ENCODE assay signal across 12 cellular contexts in genomic region chr13:98812186-98812798, GRCh38. TPM values are rescaled to one million over a fixed set of nuclear protein-coding genes. Genes with fewer than 3 reads are reported as not detected.
DNase-seq lines count a peak whose midpoint lies in the region; ATAC-seq, FAIRE-seq and TF ChIP-seq lines count a peak whose summit lies in the region.
"Not testable (repeated sequence)": the region's sequence is repeated elsewhere in the genome, so short reads cannot be mapped to it uniquely, and the experiment has no call there.
"Had no signal": no experiment of that assay in that cellular context is flagged by ENCODE, and none has a peak within 500 bp of the region (broad histone marks: within the 10 kb centered on the region; RNA-seq: fewer than 3 reads in every experiment).

No MANE protein-coding gene starts in this region.

- DNase-seq in Calu3; OCI-LY7 (ENCODE audit: low spot score); mammary epithelial cell; foreskin keratinocyte; hepatocyte (ENCODE audit: low spot score); HepG2 (ENCODE audit: low spot score): not testable (repeated sequence)

- not testable (repeated sequence) for H3K4me2 ChIP-seq in OCI-LY7 (ENCODE audit: low read length); mammary epithelial cell (ENCODE audit: insufficient read depth, low read depth, low read length); hepatocyte; HepG2 (ENCODE audit: low read depth, low read length)

- H3K9me2 ChIP-seq in OCI-LY7 (ENCODE audit: insufficient read depth, low read length); hepatocyte (replicated peaks; ENCODE audit: insufficient read depth): not testable (repeated sequence)

- dilution Hi-C loops in mammary epithelial cell (cut with HindIII; ENCODE audit: low sequenced_read_pairs), result not testable (repeated sequence)

- in situ Hi-C loops in mammary epithelial cell (cut with MboI; ENCODE audit: low sequenced_read_pairs in 2 of 2); HepG2 (cut with HindIII; ENCODE audit: extremely low pct_ligation_motif_present, low pct_unique_long_range_greater_than_20kb): not testable (repeated sequence)

- H3K9ac ChIP-seq in mammary epithelial cell (ENCODE audit: insufficient read depth, low read length); HepG2 (ENCODE audit: insufficient read depth, low read depth, low read length): not testable (repeated sequence)

- peaks cover 12% of the 10 kb centered on the region for H3K36me3 Mint-ChIP-seq in Calu3 (ENCODE audit: insufficient read depth, unreplicated experiment)

- not testable (repeated sequence) for H3K9me3 ChIP-seq in OCI-LY7 (ENCODE audit: low read length); mammary epithelial cell (replicated peaks; ENCODE audit: insufficient read depth, low read length); hepatocyte (ENCODE audit: low read depth); HepG2 (ENCODE audit: low read length)

- not testable (repeated sequence) for H3K4me3 ChIP-seq in OCI-LY7 (ENCODE audit: low read depth, low read length, poor library complexity, severe bottlenecking); mammary epithelial cell (replicated peaks in 1 of 3; ENCODE audit: insufficient read depth in 1 of 3, low read depth in 2 of 3, low read length in 3 of 3); hepatocyte; HepG2 (replicated peaks in 1 of 3; ENCODE audit: insufficient read depth in 1 of 3, low read depth in 2 of 3, low read length in 3 of 3)

- CTCF ChIA-PET in Calu3 (lab: Charles Lee), result interaction anchor here (0.6 kb wide), 1 partner anchor 77 kb away, joined by 3 read pairs; no protein-coding TSS in a partner anchor
- CTCF ChIA-PET in OCI-LY7 (lab: Charles Lee; ENCODE audit: unreplicated experiment); mammary epithelial cell (lab: Charles Lee; ENCODE audit: low non-redundant PET); HepG2 (lab: Yijun Ruan, JAX; ENCODE audit: low intra/inter-chr PET ratio, low total read pairs): not testable (repeated sequence)

- not testable (repeated sequence) for TF ChIP-seq RAD21 in HepG2 (CRISPR knock-in tag; IDR thresholded peaks at IDR 0.05)

- not testable (repeated sequence) for TF ChIP-seq POLR2A in HepG2 (IDR thresholded peaks at IDR 0.05; ENCODE audit: insufficient read depth in 1 of 2, low read depth in 2 of 2, low read length in 2 of 2)

- WGBS in mammary epithelial cell (ENCODE audit: low coverage, missing lambda C conversion rate), result 0% methylated on average over 1 of the region's 5 CpGs
- WGBS in hepatocyte (ENCODE audit: low lambda C conversion rate, missing lambda C conversion rate), result 56% methylated on average over 2 of the region's 5 CpGs
- 90% methylated on average over 2 of the region's 5 CpGs for WGBS in HepG2 (ENCODE audit: low lambda C conversion rate)

- H3K27ac Mint-ChIP-seq in Calu3 (ENCODE audit: unreplicated experiment), result not testable (repeated sequence)

- not testable (repeated sequence) for H4K20me1 ChIP-seq in OCI-LY7 (ENCODE audit: insufficient read depth, low read length); mammary epithelial cell (ENCODE audit: insufficient read depth, low read length); hepatocyte (ENCODE audit: insufficient read depth, poor library complexity, severe bottlenecking); HepG2 (ENCODE audit: insufficient read depth, low read length)

- H3K79me2 ChIP-seq in OCI-LY7 (ENCODE audit: insufficient read depth, low read depth, low read length); mammary epithelial cell (ENCODE audit: insufficient read depth, low read length); hepatocyte; HepG2 (ENCODE audit: insufficient read depth, low read length): not testable (repeated sequence)

- not testable (repeated sequence) for TF ChIP-seq CTCF in Calu3 (IDR thresholded peaks at IDR 0.05; ENCODE audit: unreplicated experiment); OCI-LY7 (conservative IDR thresholded peaks at IDR 0.05; ENCODE audit: low read length); mammary epithelial cell (conservative IDR thresholded peaks at IDR 0.05 in 1 of 2, IDR thresholded peaks at IDR 0.05 in 1 of 2; ENCODE audit: extremely low read depth in 1 of 2, insufficient read depth in 1 of 2, low read depth in 1 of 2, low read length in 2 of 2); foreskin keratinocyte (conservative IDR thresholded peaks at IDR 0.05); hepatocyte (IDR thresholded peaks at IDR 0.05; ENCODE audit: poor library complexity); HepG2 (CRISPR knock-in tag; IDR thresholded peaks at IDR 0.05)

- not testable (repeated sequence) for H3K27me3 Mint-ChIP-seq in Calu3 (ENCODE audit: unreplicated experiment)

- not testable (repeated sequence) for H2AFZ ChIP-seq in OCI-LY7 (ENCODE audit: low read length); mammary epithelial cell (ENCODE audit: low read depth, low read length); hepatocyte; HepG2 (ENCODE audit: low read length)

- H3K9me3 Mint-ChIP-seq in Calu3 (ENCODE audit: low read depth, unreplicated experiment), result not testable (repeated sequence)

- not testable (repeated sequence) for H3K36me3 ChIP-seq in OCI-LY7 (ENCODE audit: insufficient read depth, low read length); mammary epithelial cell (ENCODE audit: insufficient read depth, low read length); hepatocyte (replicated peaks; ENCODE audit: insufficient read depth, low read depth); HepG2 (replicated peaks in 1 of 2; ENCODE audit: control insufficient read depth in 1 of 2, insufficient read depth in 2 of 2, low read length in 2 of 2)

- peak; percentile 86 for ATAC-seq in SK-N-SH treated with all-trans-retinoic acid at 6 μM for 48 hours
- ATAC-seq in foreskin keratinocyte, result peak; percentile 54
- ATAC-seq in HepG2, result not testable (repeated sequence)

- not testable (repeated sequence) for H3K4me3 Mint-ChIP-seq in Calu3 (ENCODE audit: low read depth, unreplicated experiment)

- not testable (repeated sequence) for TF ChIP-seq EP300 in HepG2 (IDR thresholded peaks at IDR 0.05; ENCODE audit: low read depth in 2 of 2, low read length in 2 of 2); HepG2 (CRISPR knock-in tag; IDR thresholded peaks at IDR 0.05; ENCODE audit: borderline replicate concordance)

- not testable (repeated sequence) for FAIRE-seq in HepG2 (lab: Jason Lieb, UNC)

- not testable (repeated sequence) for H3K4me1 Mint-ChIP-seq in Calu3 (ENCODE audit: low read depth, unreplicated experiment)

- intact Hi-C loops in Calu3 (cut with micrococcal nuclease; ENCODE audit: unreplicated experiment); OCI-LY7 (cut with micrococcal nuclease; ENCODE audit: unreplicated experiment); mammary epithelial cell (cut with micrococcal nuclease); HepG2 (cut with micrococcal nuclease; ENCODE audit: unreplicated experiment): not testable (repeated sequence)

- POLR2A ChIA-PET in OCI-LY7 (lab: Charles Lee), result interaction anchor here (0.5 kb wide), 1 partner anchor 313 kb away, joined by 5 read pairs; no protein-coding TSS in a partner anchor
- POLR2A ChIA-PET in HepG2 (lab: Yijun Ruan, JAX), result not testable (repeated sequence)

- H3K27me3 ChIP-seq in mammary epithelial cell (ENCODE audit: insufficient read depth, low read length); foreskin keratinocyte; hepatocyte; HepG2 (ENCODE audit: control insufficient read depth in 1 of 2, insufficient read depth in 2 of 2, low read length in 2 of 2): not testable (repeated sequence)

- H3K27ac ChIP-seq in OCI-LY7 (ENCODE audit: low read depth, low read length, poor library complexity, severe bottlenecking); mammary epithelial cell (ENCODE audit: insufficient read depth, low read depth, low read length); foreskin keratinocyte; HepG2 (ENCODE audit: extremely low read length, insufficient read depth, low read length): not testable (repeated sequence)
- H3K27ac ChIP-seq in hepatocyte, result peak overlapping the region; percentile 78

- not testable (repeated sequence) for H3K4me1 ChIP-seq in OCI-LY7 (ENCODE audit: insufficient read depth, low read length, poor library complexity, severe bottlenecking); mammary epithelial cell (ENCODE audit: insufficient read depth, low read length); foreskin keratinocyte; hepatocyte (ENCODE audit: insufficient read depth); HepG2 (ENCODE audit: insufficient read depth, low read length)

- TSS peak; percentile 89 for BruUV-seq in Calu3 (replicated peaks; lab: Mats Ljungman, UMichigan)
- BruUV-seq in OCI-LY7 (replicated peaks; lab: Mats Ljungman, UMichigan), result TSS peak; percentile 84
- BruUV-seq in mammary epithelial cell (replicated peaks; lab: Mats Ljungman, UMichigan), result TSS peak; percentile 87
- BruUV-seq in HepG2 (replicated peaks; lab: Mats Ljungman, UMichigan), result TSS peak; percentile 80

RNA-seq across cellular contexts. Expression of gene SLC15A1, which starts 59.8 kb away (rescaled TPM):
- 0.99 and 1.7 TPM in 2 replicates for total RNA-seq in Calu3 (2022)
- not detected in 2 replicates for total RNA-seq in OCI-LY7 (2014; rRNA removed; shearing (Covaris generic))
- total RNA-seq in OCI-LY7 (2022), result not detected in 2 replicates
- total RNA-seq in mammary epithelial cell, result under 1 TPM in 1 of 2 donors, not detected in 1; 0.50 TPM
- 0.03 TPM for polyA plus RNA-seq in mammary epithelial cell
- not detected for polyA minus RNA-seq in mammary epithelial cell
- total RNA-seq in foreskin keratinocyte, result 0.04 TPM in 1 of 2 replicates, not detected in the other
- not detected in 2 replicates for polyA plus RNA-seq in foreskin keratinocyte
- total RNA-seq in hepatocyte, result 14.2 and 18.7 TPM in 2 replicates
- polyA plus RNA-seq in hepatocyte, result 7.5 and 10.0 TPM in 2 replicates
- total RNA-seq in HepG2 (2016; rRNA removed; fragmentation: Illumina TruSeq; extraction: Trizol), result 0.20 TPM in 2 replicates
- total RNA-seq in HepG2 (2016; cell fraction: cytosol; rRNA removed; fragmentation: Illumina TruSeq; extraction: Trizol; ENCODE audit: low read depth), result not detected in 2 replicates
- total RNA-seq in HepG2 (2016; cell fraction: insoluble cytoplasmic fraction; rRNA removed; fragmentation: Illumina TruSeq; extraction: Trizol), result 0.11 and 0.19 TPM in 2 replicates
- total RNA-seq in HepG2 (2016; cell fraction: membrane; rRNA removed; fragmentation: Illumina TruSeq; extraction: Trizol), result 0.15 and 0.17 TPM in 2 replicates
- total RNA-seq in HepG2 (2016; cell fraction: nucleus; rRNA removed; fragmentation: Illumina TruSeq; extraction: Trizol), result 0.19 and 0.31 TPM in 2 replicates
- 0.17 and 0.20 TPM in 2 replicates for polyA plus RNA-seq in HepG2 (2011; rRNA removed)
- 0.15 and 0.17 TPM in 2 replicates for polyA plus RNA-seq in HepG2 (2011; cell fraction: cytosol; rRNA removed)
- polyA plus RNA-seq in HepG2 (2011; cell fraction: nucleus; rRNA removed), result 0.27 and 0.61 TPM in 2 replicates
- 0.47 and 0.95 TPM in 2 replicates for polyA plus RNA-seq in HepG2 (2012)
- polyA plus RNA-seq in HepG2 (2016; cell fraction: cytosol; fragmentation: Illumina TruSeq; extraction: Trizol; ENCODE audit: low read depth), result 0.03 TPM in 1 of 2 replicates, not detected in the other
- 0.08 and 0.12 TPM in 2 replicates for polyA plus RNA-seq in HepG2 (2016; cell fraction: insoluble cytoplasmic fraction; fragmentation: Illumina TruSeq; extraction: Trizol; ENCODE audit: low read depth)
- polyA plus RNA-seq in HepG2 (2016; cell fraction: membrane; fragmentation: Illumina TruSeq; extraction: Trizol; ENCODE audit: low read depth), result 0.07 TPM in 2 replicates
- polyA plus RNA-seq in HepG2 (2016; cell fraction: nucleus; fragmentation: Illumina TruSeq; extraction: Trizol; ENCODE audit: insufficient read depth, low read depth), result 0.33 and 0.34 TPM in 2 replicates
- 0.50 TPM in 1 of 2 replicates, not detected in the other for polyA minus RNA-seq in HepG2 (2011; rRNA and poly(A)+ RNA removed; ENCODE audit: low replicate concordance)
- not detected in 2 replicates for polyA minus RNA-seq in HepG2 (2011; cell fraction: cytosol; rRNA and poly(A)+ RNA removed)
- polyA minus RNA-seq in HepG2 (2011; cell fraction: nucleus; rRNA and poly(A)+ RNA removed), result 0.52 and 0.99 TPM in 2 replicates
- total RNA-seq: CD8-positive, alpha-beta T cell; Daoy had no signal
- polyA plus RNA-seq: BJ, CD14-positive monocyte, IgD-negative memory B cell had no signal
